ENCODE assay signal across 8 cellular contexts in genomic region chr5:132370241-132370820, GRCh38. TPM values are rescaled to one million over a fixed set of nuclear protein-coding genes. Genes with fewer than 3 reads are reported as not detected.
DNase-seq lines count a peak whose midpoint lies in the region; ATAC-seq, FAIRE-seq and TF ChIP-seq lines count a peak whose summit lies in the region.

No MANE protein-coding gene starts in this region.

- CTCF ChIA-PET in activated CD8-positive, alpha-beta memory T cell treated with anti-CD3 and anti-CD28 coated beads, Interleukin-2, amount 10 ng/mL, durations not matched to agents 7 days and 5 days (lab: Charles Lee), result interaction anchor here (1.5 to 4.1 kb wide), 5 partner anchors 12 to 305 kb away, joined by 6 to 18 read pairs (median 12); no protein-coding TSS in a partner anchor

- H3K27me3 ChIP-seq in bronchial epithelial cell (ENCODE audit: control insufficient read depth, insufficient read depth, low read length) (no peaks in the 10 kb centered on the region), lower lobe of right lung (ENCODE audit: low read depth) (no peaks in the 10 kb centered on the region)

- no peak for ATAC-seq in activated CD8-positive, alpha-beta memory T cell treated with anti-CD3 and anti-CD28 coated beads, Interleukin-2, amount 10 ng/mL, durations not matched to agents 7 days and 5 days
- ATAC-seq in lower lobe of right lung (peak; percentile 7 to 15), GM19452 (IDR thresholded peaks at IDR 0.05; ENCODE audit: unreplicated experiment) (no peak), HG03108 (IDR thresholded peaks at IDR 0.05; ENCODE audit: unreplicated experiment) (no peak)

- H3K4me1 Mint-ChIP-seq in activated CD8-positive, alpha-beta memory T cell treated with anti-CD3 and anti-CD28 coated beads, Interleukin-2, amount 10 ng/mL, durations not matched to agents 7 days and 5 days, result peaks cover 20% of the 10 kb centered on the region
- H3K4me1 Mint-ChIP-seq in type B pancreatic cell (ENCODE audit: unreplicated experiment), result peaks cover 38% of the 10 kb centered on the region

- no peak for TF ChIP-seq CTCF in bronchial epithelial cell (IDR thresholded peaks at IDR 0.05; ENCODE audit: insufficient read depth, low read length, severe bottlenecking)
- no peak for TF ChIP-seq CTCF in lower lobe of right lung (IDR thresholded peaks at IDR 0.05)
- TF ChIP-seq CTCF in type B pancreatic cell (conservative IDR thresholded peaks at IDR 0.05), result no peak

- peak overlapping the region; percentile 85 for H3K27ac ChIP-seq in lower lobe of right lung

- no peak for DNase-seq in activated CD8-positive, alpha-beta memory T cell treated with anti-CD3 and anti-CD28 coated beads, Interleukin-2, amount 10 ng/mL, durations not matched to agents 7 days and 5 days
- DNase-seq in activated CD8-positive, alpha-beta memory T cell treated with anti-CD3 and anti-CD28 coated beads for 24 hours, result no peak
- DNase-seq in bronchial epithelial cell (ENCODE audit: low read depth) (no peak), lower lobe of right lung (no peak), type B pancreatic cell (ENCODE audit: extremely low spot score, unreplicated experiment) (no peak), OCI-M1 (lab: John Stamatoyannopoulos, UW) (no peak)

- no peaks in the 10 kb centered on the region for H3K27me3 Mint-ChIP-seq in activated CD8-positive, alpha-beta memory T cell treated with anti-CD3 and anti-CD28 coated beads, Interleukin-2, amount 10 ng/mL, durations not matched to agents 7 days and 5 days
- H3K27me3 Mint-ChIP-seq in type B pancreatic cell, result no peaks in the 10 kb centered on the region

- no peaks in the 10 kb centered on the region for H3K9me3 ChIP-seq in lower lobe of right lung

- H3K27ac Mint-ChIP-seq in activated CD8-positive, alpha-beta memory T cell treated with anti-CD3 and anti-CD28 coated beads, Interleukin-2, amount 10 ng/mL, durations not matched to agents 7 days and 5 days, result no peak overlapping the region
- H3K27ac Mint-ChIP-seq in type B pancreatic cell, result peak overlapping the region; percentile 94

- peak overlapping the region; percentile 89 for H3K4me3 ChIP-seq in bronchial epithelial cell (ENCODE audit: low read depth, low read length)
- peak overlapping the region; percentile 73 for H3K4me3 ChIP-seq in lower lobe of right lung

- H3K36me3 Mint-ChIP-seq in activated CD8-positive, alpha-beta memory T cell treated with anti-CD3 and anti-CD28 coated beads, Interleukin-2, amount 10 ng/mL, durations not matched to agents 7 days and 5 days, result no peaks in the 10 kb centered on the region
- no peaks in the 10 kb centered on the region for H3K36me3 Mint-ChIP-seq in type B pancreatic cell

- peaks cover 35% of the 10 kb centered on the region for H3K4me1 ChIP-seq in lower lobe of right lung

- peak overlapping the region; percentile 75 for H3K4me3 Mint-ChIP-seq in activated CD8-positive, alpha-beta memory T cell treated with anti-CD3 and anti-CD28 coated beads, Interleukin-2, amount 10 ng/mL, durations not matched to agents 7 days and 5 days
- H3K4me3 Mint-ChIP-seq in type B pancreatic cell, result peak overlapping the region; percentile 90

- no peaks in the 10 kb centered on the region for H3K9me3 Mint-ChIP-seq in activated CD8-positive, alpha-beta memory T cell treated with anti-CD3 and anti-CD28 coated beads, Interleukin-2, amount 10 ng/mL, durations not matched to agents 7 days and 5 days (ENCODE audit: low read depth)
- no peaks in the 10 kb centered on the region for H3K9me3 Mint-ChIP-seq in type B pancreatic cell

- no peak for FAIRE-seq in bronchial epithelial cell (lab: Jason Lieb, UNC)

- H3K36me3 ChIP-seq in bronchial epithelial cell (ENCODE audit: control insufficient read depth, insufficient read depth, low read length), result peaks cover 3% of the 10 kb centered on the region
- H3K36me3 ChIP-seq in lower lobe of right lung, result no peaks in the 10 kb centered on the region

- intact Hi-C loops in lower lobe of right lung (cut with DNase I), result no loop called here

RNA-seq across cellular contexts. Expression of gene SLC22A5, which starts 0.8 kb away (rescaled TPM):
- total RNA-seq in activated CD8-positive, alpha-beta memory T cell treated with anti-CD3 and anti-CD28 coated beads, Interleukin-2, amount 10 ng/mL, durations not matched to agents 7 days and 5 days, result 1 to 10 TPM; 3.9 to 4.5 TPM
- 7.1 and 9.6 TPM in 2 replicates for total RNA-seq in bronchial epithelial cell
- 12.6 TPM for total RNA-seq in lower lobe of right lung
- 21.6 and 39.3 TPM in 2 replicates for total RNA-seq in type B pancreatic cell (ENCODE audit: low replicate concordance)

Comparison
In these comparisons a context has a peak if more than half of its experiments do, and no peak if none do; other contexts are left out.
1. ATAC-seq: peak in lower lobe of right lung (2 of 2); none in activated CD8-positive, alpha-beta memory T cell treated with anti-CD3 and anti-CD28 coated beads, Interleukin-2, amount 10 ng/mL, durations not matched to agents 7 days and 5 days (single experiment), GM19452 (single experiment) and HG03108 (single experiment).